In the genomic region with DNA sequence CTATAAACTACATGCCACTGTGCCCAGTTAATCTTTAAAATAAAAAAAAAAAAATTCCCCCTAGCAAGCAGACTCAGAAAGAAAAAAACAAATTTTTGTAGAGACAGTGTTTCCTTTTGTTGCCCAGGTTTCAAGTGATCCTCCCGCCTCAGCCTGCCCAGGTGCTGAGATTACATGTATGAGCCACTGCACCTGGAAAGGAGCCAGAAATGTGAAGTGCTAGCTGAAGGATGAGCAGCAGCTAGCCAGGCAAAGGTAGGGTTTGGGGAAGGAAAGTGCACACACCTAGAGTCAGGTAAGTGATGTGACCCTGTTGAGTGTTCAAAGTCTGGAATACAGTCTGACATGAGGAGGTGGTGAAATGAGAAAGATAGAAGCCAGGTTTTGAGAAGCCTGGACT, we compare ENCODE assay signal across 8 cellular contexts. TPM values are rescaled to one million over a fixed set of nuclear protein-coding genes. Genes with fewer than 3 reads are reported as not detected.
DNase-seq lines count a peak whose midpoint lies in the region; ATAC-seq and TF ChIP-seq lines count a peak whose summit lies in the region.

No MANE protein-coding gene starts in this region.

- no peaks in the 10 kb centered on the region for H3K27me3 ChIP-seq in adipocyte (replicated peaks; ENCODE audit: control insufficient read depth, insufficient read depth, low read length)
- H3K27me3 ChIP-seq in naive thymus-derived CD4-positive, alpha-beta T cell (ENCODE audit: control insufficient read depth in 2 of 2, insufficient read depth in 2 of 2, low read length in 2 of 2), result no peaks in the 10 kb centered on the region
- H3K27me3 ChIP-seq in tibial artery, result no peaks in the 10 kb centered on the region
- no peaks in the 10 kb centered on the region for H3K27me3 ChIP-seq in SJCRH30

- intact Hi-C loops in naive thymus-derived CD4-positive, alpha-beta T cell (cut with micrococcal nuclease), result no loop called here
- intact Hi-C loops in tibial artery (cut with DNase I; ENCODE audit: low total_unique reads), result no loop called here

- H3K9me3 ChIP-seq in adipocyte (ENCODE audit: control insufficient read depth, low read length) (no peaks in the 10 kb centered on the region), tibial artery (no peaks in the 10 kb centered on the region), SJCRH30 (replicated peaks) (no peaks in the 10 kb centered on the region)
- H3K9me3 ChIP-seq in naive thymus-derived CD4-positive, alpha-beta T cell (ENCODE audit: control insufficient read depth in 2 of 3, low read length in 3 of 3), result no peaks in the 10 kb centered on the region

- DNase-seq in DMS79 (lab: John Stamatoyannopoulos, UW) (peak; percentile 86), NCI-H1105 (lab: John Stamatoyannopoulos, UW) (peak; percentile 92), adipocyte (ENCODE audit: low read depth) (no peak), tibial artery (no peak), D341Med (ENCODE audit: low spot score) (no peak), SJCRH30 (no peak)
- DNase-seq in naive thymus-derived CD4-positive, alpha-beta T cell, result no peak

- H3K27ac Mint-ChIP-seq in naive thymus-derived CD4-positive, alpha-beta T cell, result peak overlapping the region in 5 of 9 donors; percentile 8 to 77 (median 22)

- TF ChIP-seq CTCF in tibial artery (IDR thresholded peaks at IDR 0.05), result no peak

- POLR2A ChIA-PET in naive thymus-derived CD4-positive, alpha-beta T cell (lab: Charles Lee), result interaction anchor here (1.2 to 4.0 kb wide), 2 partner anchors 30 to 40 kb away, joined by 3 to 59 read pairs; a partner anchor contains a TSS

- CTCF ChIA-PET in naive thymus-derived CD4-positive, alpha-beta T cell (lab: Charles Lee), result interaction anchor here (0.7 kb wide), 1 partner anchor 51 kb away, joined by 4 read pairs; no protein-coding TSS in a partner anchor

- no peak for ATAC-seq in naive thymus-derived CD4-positive, alpha-beta T cell
- no peak for ATAC-seq in HG03039 (IDR thresholded peaks at IDR 0.05; ENCODE audit: unreplicated experiment)

- H3K4me3 ChIP-seq in adipocyte (ENCODE audit: low read length), result peak overlapping the region; percentile 92
- no peak overlapping the region for H3K4me3 ChIP-seq in naive thymus-derived CD4-positive, alpha-beta T cell (ENCODE audit: low read length)
- H3K4me3 ChIP-seq in tibial artery, result peak overlapping the region in 1 of 2 donors; percentile 64
- H3K4me3 ChIP-seq in SJCRH30, result no peak overlapping the region

- H3K27ac ChIP-seq in naive thymus-derived CD4-positive, alpha-beta T cell (ENCODE audit: low read depth, low read length), result no peak overlapping the region
- H3K27ac ChIP-seq in tibial artery, result no peak overlapping the region
- H3K27ac ChIP-seq in SJCRH30, result no peak overlapping the region

- H3K9ac ChIP-seq in adipocyte (ENCODE audit: low read length), result peak overlapping the region; percentile 92

- no peaks in the 10 kb centered on the region for H3K9me3 Mint-ChIP-seq in naive thymus-derived CD4-positive, alpha-beta T cell

- H3K4me1 Mint-ChIP-seq in naive thymus-derived CD4-positive, alpha-beta T cell, result peaks cover 15 to 31% (median 21%) of the 10 kb centered on the region in 7 donors

- peaks cover 0 to 12% (median 4%) of the 10 kb centered on the region in 5 donors for H3K36me3 Mint-ChIP-seq in naive thymus-derived CD4-positive, alpha-beta T cell

- peaks cover 8% of the 10 kb centered on the region for H3K4me1 ChIP-seq in adipocyte (ENCODE audit: control insufficient read depth, insufficient read depth, low read length)
- H3K4me1 ChIP-seq in naive thymus-derived CD4-positive, alpha-beta T cell (ENCODE audit: control insufficient read depth in 2 of 2, insufficient read depth in 2 of 2, low read length in 2 of 2), result peaks cover 12 to 22% of the 10 kb centered on the region in 2 donors
- peaks cover 0 to 25% (median 13%) of the 10 kb centered on the region in 4 donors for H3K4me1 ChIP-seq in tibial artery
- H3K4me1 ChIP-seq in SJCRH30, result peaks cover 5% of the 10 kb centered on the region

- H3K36me3 ChIP-seq in adipocyte (ENCODE audit: control insufficient read depth, insufficient read depth, low read length, severe bottlenecking) (no peaks in the 10 kb centered on the region), tibial artery (peaks cover 0 to 22% (median 0%) of the 10 kb centered on the region in 3 donors), SJCRH30 (peaks cover 18% of the 10 kb centered on the region)
- peaks cover 0 to 6% (median 0%) of the 10 kb centered on the region in 3 experiments for H3K36me3 ChIP-seq in naive thymus-derived CD4-positive, alpha-beta T cell (ENCODE audit: control insufficient read depth in 2 of 3, insufficient read depth in 3 of 3, low read length in 3 of 3)

- no peaks in the 10 kb centered on the region for H3K27me3 Mint-ChIP-seq in naive thymus-derived CD4-positive, alpha-beta T cell

- peak overlapping the region in 8 of 10 donors; percentile 23 to 98 (median 79) for H3K4me3 Mint-ChIP-seq in naive thymus-derived CD4-positive, alpha-beta T cell

RNA-seq across cellular contexts. Expression of a gene that starts 1.7 kb away (rescaled TPM):
- total RNA-seq in naive thymus-derived CD4-positive, alpha-beta T cell, result 100 to 1,000 TPM in 1 of 5 experiments, 10 to 100 TPM in 4; 47.5 to 155 (median 69.3) TPM
- polyA plus RNA-seq in naive thymus-derived CD4-positive, alpha-beta T cell, result 10 to 100 TPM; 81.2 to 92.6 TPM
- 60.6 and 64.6 TPM in 2 replicates for total RNA-seq in SJCRH30 (2014; rRNA removed; shearing (Covaris generic))

RNA-seq across cellular contexts. Expression of a gene that starts 30.6 kb away (rescaled TPM):
- 100 to 1,000 TPM in 2 of 5 experiments, 10 to 100 TPM in 3; 28.8 to 369 (median 96.3) TPM for total RNA-seq in naive thymus-derived CD4-positive, alpha-beta T cell
- 100 to 1,000 TPM; 200 to 203 TPM for polyA plus RNA-seq in naive thymus-derived CD4-positive, alpha-beta T cell
- total RNA-seq in SJCRH30 (2014; rRNA removed; shearing (Covaris generic)), result 821 and 837 TPM in 2 replicates

RNA-seq across cellular contexts. Expression of a gene that starts 31.5 kb away (rescaled TPM):
- 100 to 1,000 TPM in 2 of 5 experiments, 10 to 100 TPM in 3; 70.5 to 173 (median 84.0) TPM for total RNA-seq in naive thymus-derived CD4-positive, alpha-beta T cell
- 100 to 1,000 TPM in 1 of 2 donors, 10 to 100 TPM in 1; 78.9 to 108 TPM for polyA plus RNA-seq in naive thymus-derived CD4-positive, alpha-beta T cell
- 365 and 437 TPM in 2 replicates for total RNA-seq in SJCRH30 (2014; rRNA removed; shearing (Covaris generic))

RNA-seq across cellular contexts. Expression of a gene that starts 52.2 kb away (rescaled TPM):
- 1 to 10 TPM; 2.1 to 6.3 (median 4.9) TPM for total RNA-seq in naive thymus-derived CD4-positive, alpha-beta T cell
- polyA plus RNA-seq in naive thymus-derived CD4-positive, alpha-beta T cell, result 1 to 10 TPM in 1 of 2 donors, under 1 TPM in 1; 0.58 to 2.1 TPM
- 9.9 and 10.9 TPM in 2 replicates for total RNA-seq in SJCRH30 (2014; rRNA removed; shearing (Covaris generic))

RNA-seq across cellular contexts. Expression of a gene that starts 52.4 kb away (rescaled TPM):
- 1 to 10 TPM; 1.6 to 4.4 (median 3.7) TPM for total RNA-seq in naive thymus-derived CD4-positive, alpha-beta T cell
- 1 to 10 TPM; 5.2 to 8.9 TPM for polyA plus RNA-seq in naive thymus-derived CD4-positive, alpha-beta T cell
- 1.8 and 2.3 TPM in 2 replicates for total RNA-seq in SJCRH30 (2014; rRNA removed; shearing (Covaris generic))

Comparison
In these comparisons a context has a peak if more than half of its experiments do, and no peak if none do; other contexts are left out.
1. DNase-seq: peak in DMS79 (single experiment) and NCI-H1105 (single experiment); none in adipocyte (single experiment), naive thymus-derived CD4-positive, alpha-beta T cell (0 of 9), tibial artery (0 of 2), D341Med (single experiment) and SJCRH30 (0 of 2).